Comparison of ENCODE assay signal across 1 cellular context in the genomic region with DNA sequence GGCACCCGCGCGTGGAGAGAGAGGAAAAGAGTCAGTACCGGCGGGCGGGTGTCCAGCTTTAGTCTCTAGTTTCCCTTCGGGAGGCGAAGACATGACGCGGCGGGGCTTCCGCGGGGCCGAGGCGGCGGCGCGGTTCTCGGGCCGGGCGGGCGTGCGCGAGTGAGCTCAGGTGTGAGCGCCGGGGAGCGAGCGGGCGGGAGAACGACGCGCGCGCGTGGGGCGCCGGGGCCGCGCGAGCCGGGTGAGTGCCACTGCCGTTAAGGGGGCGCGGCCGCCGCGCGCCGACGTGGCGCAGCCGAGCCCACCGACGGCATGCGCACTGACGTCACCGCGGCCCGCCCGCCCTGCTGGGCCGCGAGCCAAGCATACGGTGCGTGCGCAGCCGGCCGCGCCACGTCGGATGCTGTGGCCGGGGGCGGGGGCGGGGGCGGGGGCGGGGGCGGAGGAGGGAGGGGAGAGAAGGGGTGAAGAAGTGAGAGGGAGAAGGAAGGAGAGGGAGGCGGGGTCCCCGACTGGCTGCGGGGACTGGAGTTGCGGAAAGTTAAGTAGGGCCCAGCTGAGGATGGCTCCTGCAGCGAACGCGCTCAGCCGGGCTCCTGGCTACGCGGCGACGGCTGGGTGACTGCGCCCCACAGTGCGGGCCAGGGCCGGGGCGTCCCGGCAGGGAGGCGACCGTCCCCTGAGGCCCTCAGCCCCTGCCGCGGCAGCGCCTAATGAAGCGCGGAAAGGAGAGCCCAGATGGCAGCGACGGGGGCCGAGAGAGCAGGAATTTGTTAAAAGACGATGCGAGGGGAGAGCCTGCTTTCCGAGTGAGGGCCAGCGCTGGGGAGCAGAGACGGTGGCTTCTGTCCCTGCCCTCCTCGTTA.
A peak's percentile ranks its signal among the peaks of the same experiment; 100 is the strongest.
TF ChIP-seq lines count a peak whose summit lies in the region.

A gene with protein sequence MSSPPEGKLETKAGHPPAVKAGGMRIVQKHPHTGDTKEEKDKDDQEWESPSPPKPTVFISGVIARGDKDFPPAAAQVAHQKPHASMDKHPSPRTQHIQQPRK (minus strand): TSS at position 259 of the 866 bp plus-strand sequence. CDS start 166 bp downstream, at position 93.

TF ChIP-seq in K562, 482 proteins besides CTCF, POLR2A, EP300 and RAD21 (continued from another document and continues in another):
- TF ChIP-seq, protein P1, sequence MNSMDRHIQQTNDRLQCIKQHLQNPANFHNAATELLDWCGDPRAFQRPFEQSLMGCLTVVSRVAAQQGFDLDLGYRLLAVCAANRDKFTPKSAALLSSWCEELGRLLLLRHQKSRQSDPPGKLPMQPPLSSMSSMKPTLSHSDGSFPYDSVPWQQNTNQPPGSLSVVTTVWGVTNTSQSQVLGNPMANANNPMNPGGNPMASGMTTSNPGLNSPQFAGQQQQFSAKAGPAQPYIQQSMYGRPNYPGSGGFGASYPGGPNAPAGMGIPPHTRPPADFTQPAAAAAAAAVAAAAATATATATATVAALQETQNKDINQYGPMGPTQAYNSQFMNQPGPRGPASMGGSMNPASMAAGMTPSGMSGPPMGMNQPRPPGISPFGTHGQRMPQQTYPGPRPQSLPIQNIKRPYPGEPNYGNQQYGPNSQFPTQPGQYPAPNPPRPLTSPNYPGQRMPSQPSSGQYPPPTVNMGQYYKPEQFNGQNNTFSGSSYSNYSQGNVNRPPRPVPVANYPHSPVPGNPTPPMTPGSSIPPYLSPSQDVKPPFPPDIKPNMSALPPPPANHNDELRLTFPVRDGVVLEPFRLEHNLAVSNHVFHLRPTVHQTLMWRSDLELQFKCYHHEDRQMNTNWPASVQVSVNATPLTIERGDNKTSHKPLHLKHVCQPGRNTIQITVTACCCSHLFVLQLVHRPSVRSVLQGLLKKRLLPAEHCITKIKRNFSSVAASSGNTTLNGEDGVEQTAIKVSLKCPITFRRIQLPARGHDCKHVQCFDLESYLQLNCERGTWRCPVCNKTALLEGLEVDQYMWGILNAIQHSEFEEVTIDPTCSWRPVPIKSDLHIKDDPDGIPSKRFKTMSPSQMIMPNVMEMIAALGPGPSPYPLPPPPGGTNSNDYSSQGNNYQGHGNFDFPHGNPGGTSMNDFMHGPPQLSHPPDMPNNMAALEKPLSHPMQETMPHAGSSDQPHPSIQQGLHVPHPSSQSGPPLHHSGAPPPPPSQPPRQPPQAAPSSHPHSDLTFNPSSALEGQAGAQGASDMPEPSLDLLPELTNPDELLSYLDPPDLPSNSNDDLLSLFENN (IDR thresholded peaks at IDR 0.05; ENCODE audit: low read depth in 2 of 2, low read length in 2 of 2): no peak
- TF ChIP-seq, protein P2, sequence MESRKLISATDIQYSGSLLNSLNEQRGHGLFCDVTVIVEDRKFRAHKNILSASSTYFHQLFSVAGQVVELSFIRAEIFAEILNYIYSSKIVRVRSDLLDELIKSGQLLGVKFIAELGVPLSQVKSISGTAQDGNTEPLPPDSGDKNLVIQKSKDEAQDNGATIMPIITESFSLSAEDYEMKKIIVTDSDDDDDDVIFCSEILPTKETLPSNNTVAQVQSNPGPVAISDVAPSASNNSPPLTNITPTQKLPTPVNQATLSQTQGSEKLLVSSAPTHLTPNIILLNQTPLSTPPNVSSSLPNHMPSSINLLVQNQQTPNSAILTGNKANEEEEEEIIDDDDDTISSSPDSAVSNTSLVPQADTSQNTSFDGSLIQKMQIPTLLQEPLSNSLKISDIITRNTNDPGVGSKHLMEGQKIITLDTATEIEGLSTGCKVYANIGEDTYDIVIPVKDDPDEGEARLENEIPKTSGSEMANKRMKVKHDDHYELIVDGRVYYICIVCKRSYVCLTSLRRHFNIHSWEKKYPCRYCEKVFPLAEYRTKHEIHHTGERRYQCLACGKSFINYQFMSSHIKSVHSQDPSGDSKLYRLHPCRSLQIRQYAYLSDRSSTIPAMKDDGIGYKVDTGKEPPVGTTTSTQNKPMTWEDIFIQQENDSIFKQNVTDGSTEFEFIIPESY (CRISPR knock-in tag; IDR thresholded peaks at IDR 0.05): no peak
- TF ChIP-seq SETDB1 (IDR thresholded peaks at IDR 0.05; ENCODE audit: low read length) (no peak), ZNF408 (CRISPR knock-in tag; IDR thresholded peaks at IDR 0.05; ENCODE audit: low read depth) (no peak), MEIS2 (IDR thresholded peaks at IDR 0.05; ENCODE audit: partially characterized antibody) (peak; percentile 40), GATAD2B (IDR thresholded peaks at IDR 0.05; ENCODE audit: borderline replicate concordance) (peak; percentile 98), ESRRB (CRISPR knock-in tag; IDR thresholded peaks at IDR 0.05; ENCODE audit: borderline replicate concordance) (no peak), SOX6 (IDR thresholded peaks at IDR 0.05) (peak; percentile 26; the same call in 1 of the 2 replicates), HNRNPUL1 (IDR thresholded peaks at IDR 0.05; ENCODE audit: low read length) (no peak), ETV6 (IDR thresholded peaks at IDR 0.05; ENCODE audit: borderline replicate concordance in 1 of 2, low read depth in 2 of 2, low read length in 1 of 2) (peak in 1 of 2 experiments; percentile 48; a peak in 1 of 4 replicates), ETV6 (CRISPR knock-in tag; IDR thresholded peaks at IDR 0.05; ENCODE audit: borderline replicate concordance) (no peak), ZNF239 (CRISPR knock-in tag; IDR thresholded peaks at IDR 0.05) (no peak), ETV1 (tag; conservative IDR thresholded peaks at IDR 0.05; ENCODE audit: low read depth) (no peak), LEF1 (IDR thresholded peaks at IDR 0.05) (no peak), PTTG1 (tag; IDR thresholded peaks at IDR 0.05; ENCODE audit: low read depth) (no peak), ZBED1 (IDR thresholded peaks at IDR 0.05) (no peak), TEAD2 (tag; IDR thresholded peaks at IDR 0.05) (no peak), MXI1 (IDR thresholded peaks at IDR 0.05; ENCODE audit: low read depth, low read length) (0 out of 2 replicates have a peak, but pooled peaks have one; percentile 10), U2AF2 (optimal IDR thresholded peaks at IDR 0.05; ENCODE audit: low read depth, low read length) (no peak), CSDE1 (IDR thresholded peaks at IDR 0.05) (no peak), CAMTA2 (CRISPR knock-in tag; conservative IDR thresholded peaks at IDR 0.05) (no peak), ZNF668 (CRISPR knock-in tag; IDR thresholded peaks at IDR 0.05) (no peak), MAFG (tag; conservative IDR thresholded peaks at IDR 0.05) (no peak), SIN3A (IDR thresholded peaks at IDR 0.05; ENCODE audit: borderline replicate concordance in 2 of 2, control insufficient read depth in 1 of 2, low read depth in 2 of 2, low read length in 2 of 2) (peak in 1 of 2 experiments; percentile 78; a peak in 3 of 4 replicates), EWSR1 (IDR thresholded peaks at IDR 0.05; ENCODE audit: borderline replicate concordance, low read depth, partially characterized antibody) (no peak), SRSF9 (IDR thresholded peaks at IDR 0.05; ENCODE audit: borderline replicate concordance, low read depth, low read length) (no peak), NEUROD1 (IDR thresholded peaks at IDR 0.05; ENCODE audit: borderline replicate concordance, low read depth, low read length, partially characterized antibody) (no peak), PPARD (CRISPR knock-in tag; IDR thresholded peaks at IDR 0.05) (no peak), ZNF79 (CRISPR knock-in tag; IDR thresholded peaks at IDR 0.05; ENCODE audit: low read depth) (no peak), PHB (CRISPR knock-in tag; IDR thresholded peaks at IDR 0.05) (no peak), NR1H2 (CRISPR knock-in tag; IDR thresholded peaks at IDR 0.05) (no peak), PTBP1 (IDR thresholded peaks at IDR 0.05; ENCODE audit: low read depth, low read length) (no peak), SPI1 (IDR thresholded peaks at IDR 0.05; ENCODE audit: borderline replicate concordance, low read depth, low read length) (no peak), BCL6 (CRISPR knock-in tag; IDR thresholded peaks at IDR 0.05) (no peak), KLF1 (tag; IDR thresholded peaks at IDR 0.05) (no peak), PHF8 (IDR thresholded peaks at IDR 0.05; ENCODE audit: borderline replicate concordance, low read length) (peak; percentile 79; the same call in 1 of the 2 replicates), ETV5 (CRISPR knock-in tag; IDR thresholded peaks at IDR 0.05; ENCODE audit: low read depth) (no peak), NFYB (IDR thresholded peaks at IDR 0.05; ENCODE audit: extremely low read depth, insufficient read length) (no peak), NCOA4 (IDR thresholded peaks at IDR 0.05; ENCODE audit: partially characterized antibody) (no peak)
- TF ChIP-seq, protein P3, sequence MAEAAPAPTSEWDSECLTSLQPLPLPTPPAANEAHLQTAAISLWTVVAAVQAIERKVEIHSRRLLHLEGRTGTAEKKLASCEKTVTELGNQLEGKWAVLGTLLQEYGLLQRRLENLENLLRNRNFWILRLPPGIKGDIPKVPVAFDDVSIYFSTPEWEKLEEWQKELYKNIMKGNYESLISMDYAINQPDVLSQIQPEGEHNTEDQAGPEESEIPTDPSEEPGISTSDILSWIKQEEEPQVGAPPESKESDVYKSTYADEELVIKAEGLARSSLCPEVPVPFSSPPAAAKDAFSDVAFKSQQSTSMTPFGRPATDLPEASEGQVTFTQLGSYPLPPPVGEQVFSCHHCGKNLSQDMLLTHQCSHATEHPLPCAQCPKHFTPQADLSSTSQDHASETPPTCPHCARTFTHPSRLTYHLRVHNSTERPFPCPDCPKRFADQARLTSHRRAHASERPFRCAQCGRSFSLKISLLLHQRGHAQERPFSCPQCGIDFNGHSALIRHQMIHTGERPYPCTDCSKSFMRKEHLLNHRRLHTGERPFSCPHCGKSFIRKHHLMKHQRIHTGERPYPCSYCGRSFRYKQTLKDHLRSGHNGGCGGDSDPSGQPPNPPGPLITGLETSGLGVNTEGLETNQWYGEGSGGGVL (CRISPR knock-in tag; IDR thresholded peaks at IDR 0.05): no peak
- TF ChIP-seq, protein P4, sequence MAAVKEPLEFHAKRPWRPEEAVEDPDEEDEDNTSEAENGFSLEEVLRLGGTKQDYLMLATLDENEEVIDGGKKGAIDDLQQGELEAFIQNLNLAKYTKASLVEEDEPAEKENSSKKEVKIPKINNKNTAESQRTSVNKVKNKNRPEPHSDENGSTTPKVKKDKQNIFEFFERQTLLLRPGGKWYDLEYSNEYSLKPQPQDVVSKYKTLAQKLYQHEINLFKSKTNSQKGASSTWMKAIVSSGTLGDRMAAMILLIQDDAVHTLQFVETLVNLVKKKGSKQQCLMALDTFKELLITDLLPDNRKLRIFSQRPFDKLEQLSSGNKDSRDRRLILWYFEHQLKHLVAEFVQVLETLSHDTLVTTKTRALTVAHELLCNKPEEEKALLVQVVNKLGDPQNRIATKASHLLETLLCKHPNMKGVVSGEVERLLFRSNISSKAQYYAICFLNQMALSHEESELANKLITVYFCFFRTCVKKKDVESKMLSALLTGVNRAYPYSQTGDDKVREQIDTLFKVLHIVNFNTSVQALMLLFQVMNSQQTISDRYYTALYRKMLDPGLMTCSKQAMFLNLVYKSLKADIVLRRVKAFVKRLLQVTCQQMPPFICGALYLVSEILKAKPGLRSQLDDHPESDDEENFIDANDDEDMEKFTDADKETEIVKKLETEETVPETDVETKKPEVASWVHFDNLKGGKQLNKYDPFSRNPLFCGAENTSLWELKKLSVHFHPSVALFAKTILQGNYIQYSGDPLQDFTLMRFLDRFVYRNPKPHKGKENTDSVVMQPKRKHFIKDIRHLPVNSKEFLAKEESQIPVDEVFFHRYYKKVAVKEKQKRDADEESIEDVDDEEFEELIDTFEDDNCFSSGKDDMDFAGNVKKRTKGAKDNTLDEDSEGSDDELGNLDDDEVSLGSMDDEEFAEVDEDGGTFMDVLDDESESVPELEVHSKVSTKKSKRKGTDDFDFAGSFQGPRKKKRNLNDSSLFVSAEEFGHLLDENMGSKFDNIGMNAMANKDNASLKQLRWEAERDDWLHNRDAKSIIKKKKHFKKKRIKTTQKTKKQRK (IDR thresholded peaks at IDR 0.05; ENCODE audit: borderline replicate concordance, low read depth, low read length): no peak
- TF ChIP-seq, protein P5, sequence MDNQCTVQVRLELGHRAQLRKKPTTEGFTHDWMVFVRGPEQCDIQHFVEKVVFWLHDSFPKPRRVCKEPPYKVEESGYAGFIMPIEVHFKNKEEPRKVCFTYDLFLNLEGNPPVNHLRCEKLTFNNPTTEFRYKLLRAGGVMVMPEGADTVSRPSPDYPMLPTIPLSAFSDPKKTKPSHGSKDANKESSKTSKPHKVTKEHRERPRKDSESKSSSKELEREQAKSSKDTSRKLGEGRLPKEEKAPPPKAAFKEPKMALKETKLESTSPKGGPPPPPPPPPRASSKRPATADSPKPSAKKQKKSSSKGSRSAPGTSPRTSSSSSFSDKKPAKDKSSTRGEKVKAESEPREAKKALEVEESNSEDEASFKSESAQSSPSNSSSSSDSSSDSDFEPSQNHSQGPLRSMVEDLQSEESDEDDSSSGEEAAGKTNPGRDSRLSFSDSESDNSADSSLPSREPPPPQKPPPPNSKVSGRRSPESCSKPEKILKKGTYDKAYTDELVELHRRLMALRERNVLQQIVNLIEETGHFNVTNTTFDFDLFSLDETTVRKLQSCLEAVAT (IDR thresholded peaks at IDR 0.05): no peak
- TF ChIP-seq, protein P6, sequence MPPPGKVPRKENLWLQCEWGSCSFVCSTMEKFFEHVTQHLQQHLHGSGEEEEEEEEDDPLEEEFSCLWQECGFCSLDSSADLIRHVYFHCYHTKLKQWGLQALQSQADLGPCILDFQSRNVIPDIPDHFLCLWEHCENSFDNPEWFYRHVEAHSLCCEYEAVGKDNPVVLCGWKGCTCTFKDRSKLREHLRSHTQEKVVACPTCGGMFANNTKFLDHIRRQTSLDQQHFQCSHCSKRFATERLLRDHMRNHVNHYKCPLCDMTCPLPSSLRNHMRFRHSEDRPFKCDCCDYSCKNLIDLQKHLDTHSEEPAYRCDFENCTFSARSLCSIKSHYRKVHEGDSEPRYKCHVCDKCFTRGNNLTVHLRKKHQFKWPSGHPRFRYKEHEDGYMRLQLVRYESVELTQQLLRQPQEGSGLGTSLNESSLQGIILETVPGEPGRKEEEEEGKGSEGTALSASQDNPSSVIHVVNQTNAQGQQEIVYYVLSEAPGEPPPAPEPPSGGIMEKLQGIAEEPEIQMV (tag; conservative IDR thresholded peaks at IDR 0.05; ENCODE audit: low read depth): no peak
- TF ChIP-seq, protein P7, sequence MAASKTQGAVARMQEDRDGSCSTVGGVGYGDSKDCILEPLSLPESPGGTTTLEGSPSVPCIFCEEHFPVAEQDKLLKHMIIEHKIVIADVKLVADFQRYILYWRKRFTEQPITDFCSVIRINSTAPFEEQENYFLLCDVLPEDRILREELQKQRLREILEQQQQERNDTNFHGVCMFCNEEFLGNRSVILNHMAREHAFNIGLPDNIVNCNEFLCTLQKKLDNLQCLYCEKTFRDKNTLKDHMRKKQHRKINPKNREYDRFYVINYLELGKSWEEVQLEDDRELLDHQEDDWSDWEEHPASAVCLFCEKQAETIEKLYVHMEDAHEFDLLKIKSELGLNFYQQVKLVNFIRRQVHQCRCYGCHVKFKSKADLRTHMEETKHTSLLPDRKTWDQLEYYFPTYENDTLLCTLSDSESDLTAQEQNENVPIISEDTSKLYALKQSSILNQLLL (CRISPR knock-in tag; IDR thresholded peaks at IDR 0.05; ENCODE audit: borderline replicate concordance): no peak
